22 cellular contexts compared by ENCODE assay signal in genomic region chr20:39298566-39299501, GRCh38.
"Had no signal": no experiment of that assay in that cellular context is flagged by ENCODE, and none has a peak within 500 bp of the region (broad histone marks: within the 10 kb centered on the region; RNA-seq: fewer than 3 reads in every experiment).

No MANE protein-coding gene starts in this region.

- H3K36me3 ChIP-seq: gastrocnemius medialis, heart left ventricle, stomach, transverse colon, vagina had no signal

- H3K4me1 ChIP-seq: gastrocnemius medialis, parathyroid adenoma, stomach, transverse colon, vagina had no signal

- ATAC-seq: activated T-cell treated with anti-CD3 and anti-CD28 coated beads, Interleukin-2, amount 50 U/mL, for 72 hours; gastrocnemius medialis; heart left ventricle; left lobe of liver; natural killer cell; stimulated activated memory B cell treated with anti-CD40 and anti-IgM and Interleukin-4, amounts not matched to agents 10 μg/mL and 1 μg/mL and 100 μg/mL, for 72 hours; T-helper 17 cell had no signal

- DNase-seq: activated CD4-positive, alpha-beta T cell treated with anti-CD3 and anti-CD28 coated beads for 4 hours; activated CD4-positive, alpha-beta T cell treated with anti-CD3 and anti-CD28 coated beads, Interleukin-2, amount 50 U/mL, for 48 hours; activated CD4-positive, CD25-positive, alpha-beta regulatory T cell; activated effector memory CD4-positive, alpha-beta T cell treated with Interleukin-2 at 50 U/mL for 16 hours; activated naive CD4-positive, alpha-beta T cell treated with anti-CD3 and anti-CD28 coated beads for 36 hours; activated T-cell treated with anti-CD3 and anti-CD28 coated beads, Interleukin-2, amount 50 U/mL, for 72 hours; effector CD8-positive, alpha-beta T cell; gastrocnemius medialis; heart left ventricle; mammary epithelial cell; natural killer cell; right cardiac atrium; stimulated activated CD4-positive, alpha-beta T cell treated with anti-CD3 and anti-CD28 coated beads, Interleukin-1b, Interleukin-23, amount 100 ng/mL, for 48 hours; stomach; SW 1271; T-helper 17 cell; transverse colon had no signal

- H3K27ac ChIP-seq: gastrocnemius medialis, heart left ventricle, parathyroid adenoma, stomach, transverse colon, vagina had no signal

- H3K9ac ChIP-seq: parathyroid adenoma had no signal

- H3K4me3 ChIP-seq: gastrocnemius medialis, heart left ventricle, stomach, transverse colon, vagina had no signal

- FAIRE-seq: keratinocyte had no signal

- H3K9me3 ChIP-seq: gastrocnemius medialis, heart left ventricle, stomach, transverse colon, vagina had no signal

- H3K79me2 ChIP-seq: parathyroid adenoma had no signal

- H2AFZ ChIP-seq: parathyroid adenoma had no signal

- H3K27me3 ChIP-seq: gastrocnemius medialis, heart left ventricle, stomach, transverse colon, vagina had no signal
